ENCODE assay signal across 13 cellular contexts in the genomic region with DNA sequence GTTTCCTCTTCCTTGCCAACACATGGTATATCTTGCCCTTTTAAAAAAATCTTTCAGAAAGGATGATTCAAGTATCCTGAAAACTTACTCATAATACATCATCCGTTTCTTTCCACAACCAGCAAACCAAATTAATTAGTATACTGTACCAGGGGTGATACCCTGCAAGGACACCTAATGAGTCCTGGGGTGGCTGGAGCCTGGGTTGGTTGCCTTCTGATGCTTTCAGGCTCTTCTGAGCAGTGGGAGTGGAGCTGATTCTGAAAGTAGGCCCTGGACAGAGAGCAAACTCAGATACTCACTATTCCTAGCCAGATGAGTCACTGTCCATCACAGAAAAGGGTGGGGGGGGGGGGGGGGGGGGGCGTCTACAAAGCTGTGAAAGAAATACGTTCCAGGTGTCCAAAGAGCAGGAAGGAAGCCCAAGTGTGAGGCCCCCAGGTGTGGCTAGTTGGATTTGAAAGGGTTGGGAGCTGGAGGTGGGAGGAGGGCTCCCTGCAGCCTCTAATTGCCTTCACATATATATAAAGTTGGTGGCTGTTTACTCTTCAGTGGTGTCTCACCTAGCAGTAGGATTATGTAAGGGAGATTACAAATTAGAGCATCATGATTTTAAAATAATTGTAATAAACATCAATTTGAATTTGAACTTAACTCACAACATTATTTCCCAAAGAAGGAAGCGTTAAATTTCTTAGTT. TPM values are rescaled to one million over a fixed set of nuclear protein-coding genes. Genes with fewer than 3 reads are reported as not detected.
A peak's percentile ranks its signal among the peaks of the same experiment; 100 is the strongest.
DNase-seq lines count a peak whose midpoint lies in the region; ATAC-seq and TF ChIP-seq lines count a peak whose summit lies in the region.
"Had no signal": no experiment of that assay in that cellular context is flagged by ENCODE, and none has a peak within 500 bp of the region (broad histone marks: within the 10 kb centered on the region; RNA-seq: fewer than 3 reads in every experiment).

No MANE protein-coding gene starts in this region.

- peak; percentile 7 for DNase-seq in activated CD4-positive, alpha-beta T cell treated with anti-CD3 and anti-CD28 coated beads for 48 hours
- no peak for DNase-seq in activated CD4-positive, alpha-beta T cell treated with anti-CD3 and anti-CD28 coated beads for 4 hours
- peak; percentile 50 for DNase-seq in HT1080 (ENCODE audit: low read depth)
- peak; percentile 38 for DNase-seq in astrocyte of the spinal cord (ENCODE audit: low read depth, low spot score)
- DNase-seq in naive thymus-derived CD4-positive, alpha-beta T cell, result no peak
- DNase-seq in GM23338 (ENCODE audit: low spot score), result no peak
- no peak for DNase-seq in Ammon's horn (ENCODE audit: low spot score)
- DNase-seq in NOMO-1 (lab: John Stamatoyannopoulos, UW; ENCODE audit: unreplicated experiment in 2 of 2), result no peak
- DNase-seq: adrenal gland, left colon, MG63, trophoblast cell had no signal

- no peaks in the 10 kb centered on the region for H3K27me3 Mint-ChIP-seq in naive thymus-derived CD4-positive, alpha-beta T cell
- H3K27me3 Mint-ChIP-seq in GM23338 (ENCODE audit: insufficient read depth, low read depth, poor library complexity), result peaks cover 2% of the 10 kb centered on the region

- H3K4me1 ChIP-seq in naive thymus-derived CD4-positive, alpha-beta T cell (ENCODE audit: control insufficient read depth in 2 of 2, insufficient read depth in 2 of 2, low read length in 2 of 2), result no peaks in the 10 kb centered on the region
- no peaks in the 10 kb centered on the region for H3K4me1 ChIP-seq in GM23338 (ENCODE audit: insufficient read depth)

- no peaks in the 10 kb centered on the region for H3K9me3 Mint-ChIP-seq in naive thymus-derived CD4-positive, alpha-beta T cell
- H3K9me3 Mint-ChIP-seq in GM23338, result no peaks in the 10 kb centered on the region
- H3K9me3 Mint-ChIP-seq: T-helper 1 cell treated with Interleukin-12 subunit alpha and Interleukin-12 subunit beta and Interleukin-4 antibody, amounts not matched to agents 30 μg/mL and 1 μg/mL, for 36 hours had no signal

- peak; percentile 11 for ATAC-seq in naive thymus-derived CD4-positive, alpha-beta T cell
- ATAC-seq in GM23338, result no peak
- ATAC-seq: left colon had no signal

- CTCF ChIA-PET in naive thymus-derived CD4-positive, alpha-beta T cell (lab: Charles Lee), result no interaction called here

- no peaks in the 10 kb centered on the region for H3K27me3 ChIP-seq in naive thymus-derived CD4-positive, alpha-beta T cell (ENCODE audit: control insufficient read depth in 2 of 2, insufficient read depth in 2 of 2, low read length in 2 of 2)
- H3K27me3 ChIP-seq in GM23338 (ENCODE audit: insufficient read depth), result no peaks in the 10 kb centered on the region
- H3K27me3 ChIP-seq: adrenal gland, MG63 had no signal

- H3K4me1 Mint-ChIP-seq in naive thymus-derived CD4-positive, alpha-beta T cell, result peaks cover 0 to 3% (median 0%) of the 10 kb centered on the region in 7 donors
- peaks cover 5% of the 10 kb centered on the region; the same call in 2 of the 3 replicates for H3K4me1 Mint-ChIP-seq in GM23338

- POLR2A ChIA-PET in naive thymus-derived CD4-positive, alpha-beta T cell (lab: Charles Lee), result no interaction called here

- peaks cover 3 to 32% (median 20%) of the 10 kb centered on the region in 5 donors for H3K36me3 Mint-ChIP-seq in naive thymus-derived CD4-positive, alpha-beta T cell
- H3K36me3 Mint-ChIP-seq in GM23338 (ENCODE audit: low read depth), result no peaks in the 10 kb centered on the region; the same call in 2 of the 3 replicates

- H3K4me3 Mint-ChIP-seq in naive thymus-derived CD4-positive, alpha-beta T cell, result no peak overlapping the region
- H3K4me3 Mint-ChIP-seq in GM23338, result no peak overlapping the region
- H3K4me3 Mint-ChIP-seq: T-helper 1 cell treated with Interleukin-12 subunit alpha and Interleukin-12 subunit beta and Interleukin-4 antibody, amounts not matched to agents 30 μg/mL and 1 μg/mL, for 36 hours had no signal

- no peaks in the 10 kb centered on the region for H3K9me3 ChIP-seq in naive thymus-derived CD4-positive, alpha-beta T cell (ENCODE audit: control insufficient read depth in 2 of 3, low read length in 3 of 3)
- H3K9me3 ChIP-seq: adrenal gland, MG63 had no signal

- H3K79me2 ChIP-seq in GM23338 (replicated peaks; ENCODE audit: insufficient read depth), result no peaks in the 10 kb centered on the region

- peaks cover 0 to 28% (median 7%) of the 10 kb centered on the region in 3 experiments for H3K36me3 ChIP-seq in naive thymus-derived CD4-positive, alpha-beta T cell (ENCODE audit: control insufficient read depth in 2 of 3, insufficient read depth in 3 of 3, low read length in 3 of 3)
- no peaks in the 10 kb centered on the region for H3K36me3 ChIP-seq in GM23338 (ENCODE audit: insufficient read depth)
- H3K36me3 ChIP-seq: MG63 had no signal

- no peak overlapping the region for H2AFZ ChIP-seq in GM23338

- no peak overlapping the region for H3K4me2 ChIP-seq in GM23338

- no peak overlapping the region for H3K27ac ChIP-seq in naive thymus-derived CD4-positive, alpha-beta T cell (ENCODE audit: low read depth, low read length)
- no peak overlapping the region for H3K27ac ChIP-seq in GM23338 (ENCODE audit: low read depth)

- intact Hi-C loops in naive thymus-derived CD4-positive, alpha-beta T cell (cut with micrococcal nuclease), result no loop called here

- no peaks in the 10 kb centered on the region for H3K9me2 ChIP-seq in GM23338 (ENCODE audit: insufficient read depth)

- TF ChIP-seq CTCF in astrocyte of the spinal cord (IDR thresholded peaks at IDR 0.05; ENCODE audit: low read depth, low read length) (no peak), GM23338 (conservative IDR thresholded peaks at IDR 0.05; ENCODE audit: low read depth in 2 of 2) (no peak)

- in situ Hi-C loops in astrocyte of the spinal cord (cut with HindIII; ENCODE audit: low sequenced_read_pairs), result no loop called here

- H3K27ac Mint-ChIP-seq in naive thymus-derived CD4-positive, alpha-beta T cell, result peak overlapping the region in 6 of 9 donors; percentile 18 to 80 (median 38)
- H3K27ac Mint-ChIP-seq in GM23338, result no peak overlapping the region
- H3K27ac Mint-ChIP-seq: T-helper 1 cell treated with Interleukin-12 subunit alpha and Interleukin-12 subunit beta and Interleukin-4 antibody, amounts not matched to agents 30 μg/mL and 1 μg/mL, for 36 hours had no signal

- no peaks in the 10 kb centered on the region for H3F3A ChIP-seq in GM23338 (replicated peaks; ENCODE audit: low read depth)

- no peaks in the 10 kb centered on the region for H4K20me1 ChIP-seq in GM23338 (replicated peaks; ENCODE audit: insufficient read depth)

- H3K4me3 ChIP-seq in astrocyte of the spinal cord (ENCODE audit: low read depth, low read length), result no peak overlapping the region
- H3K4me3 ChIP-seq in naive thymus-derived CD4-positive, alpha-beta T cell (ENCODE audit: low read length), result no peak overlapping the region
- no peak overlapping the region for H3K4me3 ChIP-seq in GM23338
- H3K4me3 ChIP-seq: adrenal gland, MG63 had no signal

RNA-seq across cellular contexts. Expression of a gene that starts 36.5 kb away (rescaled TPM):
- total RNA-seq in HT1080 (2014; rRNA removed; shearing (Covaris generic)), result 16.0 and 18.7 TPM in 2 replicates
- 11.7 and 12.5 TPM in 2 replicates for polyA plus RNA-seq in HT1080 (2015; cell fraction: cytosol; rRNA removed)
- 16.5 and 16.7 TPM in 2 replicates for polyA plus RNA-seq in HT1080 (2015; cell fraction: nucleus; rRNA removed)
- 10 to 100 TPM; 16.5 to 68.2 (median 27.9) TPM for total RNA-seq in naive thymus-derived CD4-positive, alpha-beta T cell
- polyA plus RNA-seq in naive thymus-derived CD4-positive, alpha-beta T cell, result 10 to 100 TPM; 17.5 to 19.8 TPM
- 13.1 and 13.4 TPM in 2 replicates for total RNA-seq in GM23338 (2014; rRNA removed; shearing (Covaris generic))
- 6.7 and 7.0 TPM in 2 replicates for polyA plus RNA-seq in GM23338 (2016; fragmentation: Nextera tagmentation; extraction: Ambion mirVana)

Comparison
In these comparisons a context has a peak if more than half of its experiments do, and no peak if none do; other contexts are left out.
1. DNase-seq: peak in activated CD4-positive, alpha-beta T cell treated with anti-CD3 and anti-CD28 coated beads for 48 hours (single experiment), HT1080 (single experiment) and astrocyte of the spinal cord (single experiment); none in activated CD4-positive, alpha-beta T cell treated with anti-CD3 and anti-CD28 coated beads for 4 hours (0 of 2), naive thymus-derived CD4-positive, alpha-beta T cell (0 of 9), GM23338 (single experiment), Ammon's horn (single experiment) and NOMO-1 (0 of 2).